ENCODE assay signal across 13 cellular contexts in genomic region chr12:12520278-12520677, GRCh38. TPM values are rescaled to one million over a fixed set of nuclear protein-coding genes. Genes with fewer than 3 reads are reported as not detected.
A peak's percentile ranks its signal among the peaks of the same experiment; 100 is the strongest.
DNase-seq lines count a peak whose midpoint lies in the region; ATAC-seq, FAIRE-seq and TF ChIP-seq lines count a peak whose summit lies in the region.
"Had no signal": no experiment of that assay in that cellular context is flagged by ENCODE, and none has a peak within 500 bp of the region (broad histone marks: within the 10 kb centered on the region; RNA-seq: fewer than 3 reads in every experiment).

No MANE protein-coding gene starts in this region.

- SMC1A ChIA-PET in GM12878 (lab: Charles Lee; ENCODE audit: uncharacterized antibody, unreplicated experiment) = interaction anchor here (0.8 to 5.2 kb wide), 8 partner anchors 9 to 135 kb away, joined by 4 to 34 read pairs (median 7); no protein-coding TSS in a partner anchor

- H3K4me3 ChIP-seq in GM12878 = no peak overlapping the region
- peak overlapping the region in 1 of 3 donors; percentile 15 for H3K4me3 ChIP-seq in skeletal muscle tissue (ENCODE audit: low read length in 3 of 3)
- H3K4me3 ChIP-seq in upper lobe of right lung = no peak overlapping the region

- H3K79me2 ChIP-seq in GM12878 (ENCODE audit: control insufficient read depth, insufficient read depth, low read length) = no peaks in the 10 kb centered on the region; the same call in 1 of the 2 replicates

- intact Hi-C loops in GM12878 (cut with micrococcal nuclease; ENCODE audit: unreplicated experiment) (no loop called here), upper lobe of right lung (cut with DNase I) (no loop called here)

- TF ChIP-seq EP300 in GM12878 (IDR thresholded peaks at IDR 0.05; ENCODE audit: borderline replicate concordance in 1 of 2, control insufficient read depth in 1 of 2, low read depth in 2 of 2, low read length in 2 of 2) = no peak

- CTCF ChIA-PET in GM12878 (lab: Yijun Ruan, JAX) = interaction anchor here (0.8 to 1.6 kb wide), 6 partner anchors 15 to 217 kb away, joined by 3 to 6 read pairs (median 3); no protein-coding TSS in a partner anchor

- H3K36me3 ChIP-seq in GM12878 (ENCODE audit: control insufficient read depth in 2 of 2, insufficient read depth in 2 of 2, low read length in 1 of 2) = peaks cover 0 to 6% of the 10 kb centered on the region in 2 experiments; a peak in 2 of 4 replicates
- H3K36me3 ChIP-seq in skeletal muscle tissue (ENCODE audit: control insufficient read depth in 3 of 3, insufficient read depth in 3 of 3, low read length in 3 of 3) = peaks cover 0 to 19% (median 16%) of the 10 kb centered on the region in 3 donors
- H3K36me3 ChIP-seq in upper lobe of right lung = peaks cover 42% of the 10 kb centered on the region

- TF ChIP-seq CTCF in GM12878 (IDR thresholded peaks at IDR 0.05 in 2 of 3, conservative IDR thresholded peaks at IDR 0.05 in 1 of 3; ENCODE audit: control insufficient read depth in 2 of 3, extremely low read depth in 1 of 3, insufficient read depth in 1 of 3, low read depth in 3 of 3, low read length in 3 of 3) = no peak
- no peak for TF ChIP-seq CTCF in upper lobe of right lung (IDR thresholded peaks at IDR 0.05)

- no peaks in the 10 kb centered on the region for H4K20me1 ChIP-seq in GM12878 (ENCODE audit: control insufficient read depth, insufficient read depth)

- H3K27me3 ChIP-seq in GM12878 (replicated peaks in 1 of 2; ENCODE audit: control insufficient read depth in 2 of 2, insufficient read depth in 2 of 2, low read length in 1 of 2) (no peaks in the 10 kb centered on the region), skeletal muscle tissue (ENCODE audit: control insufficient read depth in 3 of 3, insufficient read depth in 3 of 3, low read length in 3 of 3) (no peaks in the 10 kb centered on the region), upper lobe of right lung (no peaks in the 10 kb centered on the region)

- H3K27ac ChIP-seq in GM12878 (ENCODE audit: control insufficient read depth, insufficient read depth) (no peak overlapping the region), skeletal muscle tissue (ENCODE audit: low read depth, low read length) (peak overlapping the region; percentile 32), upper lobe of right lung (no peak overlapping the region)

- H3K9ac ChIP-seq in GM12878 (ENCODE audit: control insufficient read depth, insufficient read depth, low read length) (no peak overlapping the region), skeletal muscle tissue (ENCODE audit: low read depth in 1 of 3, low read length in 3 of 3) (peak overlapping the region in 2 of 3 donors; percentile 26 to 55)

- H3K9me3 ChIP-seq in GM12878 (replicated peaks; ENCODE audit: control insufficient read depth, insufficient read depth, low read length) (no peaks in the 10 kb centered on the region), skeletal muscle tissue (ENCODE audit: control insufficient read depth in 3 of 3, low read length in 3 of 3) (no peaks in the 10 kb centered on the region), upper lobe of right lung (no peaks in the 10 kb centered on the region)

- TF ChIP-seq POLR2A in GM12878 (IDR thresholded peaks at IDR 0.05; ENCODE audit: low read depth, low read length) = no peak

- DNase-seq in GM19239 (ENCODE audit: insufficient read length, low spot score) (no peak), GM12878 (ENCODE audit: low read depth, low spot score) (no peak), NCI-H1930 (lab: John Stamatoyannopoulos, UW) (no peak), upper lobe of right lung (no peak)
- DNase-seq: CD8-positive, alpha-beta memory T cell; DND-41; IMR-90; NCI-H1436 treated with DMSO at 0.1 percent for 48 hours; NCI-H2107 had no signal

- FAIRE-seq in GM19239 (lab: Jason Lieb, UNC) = peak; percentile 23
- FAIRE-seq in GM12878 (lab: Jason Lieb, UNC) = no peak
- FAIRE-seq in islet of Langerhans (lab: Jason Lieb, UNC) = peak; percentile 56

- no peak overlapping the region for H3K4me2 ChIP-seq in GM12878 (ENCODE audit: control insufficient read depth, insufficient read depth)

- no peak for TF ChIP-seq RAD21 in GM12878 (IDR thresholded peaks at IDR 0.05; ENCODE audit: insufficient read depth, low read depth, low read length)

- H3K4me1 ChIP-seq in GM12878 (ENCODE audit: control insufficient read depth, insufficient read depth, low read length) (no peaks in the 10 kb centered on the region), skeletal muscle tissue (ENCODE audit: control insufficient read depth in 3 of 3, insufficient read depth in 3 of 3, low read length in 3 of 3) (peaks cover 21 to 38% (median 22%) of the 10 kb centered on the region in 3 donors), upper lobe of right lung (no peaks in the 10 kb centered on the region)

- no TSS peak for BruUV-seq in GM12878 (replicated peaks; lab: Mats Ljungman, UMichigan)

- POLR2A ChIA-PET in GM12878 (lab: Charles Lee) = interaction anchor here (0.7 to 5.2 kb wide), 5 partner anchors 8 to 87 kb away, joined by 3 to 19 read pairs (median 3); partner anchors contain the start of gene DUSP16

- H2AFZ ChIP-seq in GM12878 (ENCODE audit: control insufficient read depth, low read depth, low read length) = no peak overlapping the region

- RAD21 ChIA-PET in GM12878 (lab: Charles Lee; ENCODE audit: unreplicated experiment) = interaction anchor here (1.0 to 2.7 kb wide), 6 partner anchors 9 to 47 kb away, joined by 3 to 8 read pairs (median 4); no protein-coding TSS in a partner anchor

- ATAC-seq in GM12878 (no peak), GM19452 (IDR thresholded peaks at IDR 0.05; ENCODE audit: unreplicated experiment) (no peak), upper lobe of right lung (no peak)
- ATAC-seq: HCT116 had no signal

- in situ Hi-C loops in GM12878 (cut with MboI) = no loop called here

TF ChIP-seq in GM12878, 131 proteins besides CTCF, POLR2A, EP300 and RAD21 (continues in another document):
- no peak for TF ChIP-seq BRCA1 (IDR thresholded peaks at IDR 0.05; ENCODE audit: low read depth, low read length)
- TF ChIP-seq EED (IDR thresholded peaks at IDR 0.05; ENCODE audit: low read depth) = no peak
- TF ChIP-seq IKZF2 (IDR thresholded peaks at IDR 0.05) = peak; percentile 36 to 50; a peak in 2 of 4 replicates
- TF ChIP-seq SREBF2 (IDR thresholded peaks at IDR 0.05; ENCODE audit: low read length) = no peak
- TF ChIP-seq SMC3 (IDR thresholded peaks at IDR 0.05; ENCODE audit: borderline replicate concordance, low read length) = no peak
- no peak for TF ChIP-seq HCFC1 (IDR thresholded peaks at IDR 0.05; ENCODE audit: low read length)
- no peak for TF ChIP-seq KAT2A (conservative IDR thresholded peaks at IDR 0.05; ENCODE audit: control insufficient read depth, low read depth, low read length)
- TF ChIP-seq E4F1 (IDR thresholded peaks at IDR 0.05; ENCODE audit: borderline replicate concordance, partially characterized antibody) = no peak

RNA-seq across cellular contexts. Expression of gene DUSP16, which starts 42.4 kb away (rescaled TPM):
- 142 and 202 TPM in 2 replicates for total RNA-seq in GM12878 (2013; cell fraction: nucleolus; rRNA removed)
- 25.1 and 27.3 TPM in 2 replicates for total RNA-seq in GM12878 (2014; rRNA removed)
- 33.0 and 33.9 TPM in 2 replicates for total RNA-seq in GM12878 (2014; rRNA removed; fragmentation: Illumina TruSeq; extraction: Trizol)
- total RNA-seq in GM12878 (2021) = 41.6 and 44.2 TPM in 2 replicates
- 17.2 TPM for polyA plus RNA-seq in GM12878 (2011; ENCODE audit: low read depth)
- polyA plus RNA-seq in GM12878 (2011; rRNA removed) = 75.3 and 85.8 TPM in 2 replicates
- 42.0 and 85.2 TPM in 2 replicates for polyA plus RNA-seq in GM12878 (2011; cell fraction: cytosol; rRNA removed)
- 28.8 and 32.3 TPM in 2 replicates for polyA plus RNA-seq in GM12878 (2011; cell fraction: nucleus; rRNA removed)
- polyA plus RNA-seq in GM12878 (2012) = 21.7 and 33.5 TPM in 2 replicates
- polyA plus RNA-seq in GM12878 (2014; fragmentation: Illumina TruSeq; extraction: Trizol) = 36.0 and 39.4 TPM in 2 replicates
- polyA plus RNA-seq in GM12878 (2014; fragmentation: Nextera tagmentation; extraction: Ambion mirVana) = 1 to 10 TPM; 3.9 to 5.0 TPM
- 24.4 and 28.5 TPM in 2 replicates for polyA plus RNA-seq in GM12878 (2014; rRNA removed)
- 1 to 10 TPM; 8.5 to 9.7 TPM for polyA plus RNA-seq in GM12878 (2016; fragmentation: Nextera tagmentation; extraction: Ambion mirVana)
- polyA minus RNA-seq in GM12878 (2011; rRNA and poly(A)+ RNA removed) = 89.2 and 103 TPM in 2 replicates
- polyA minus RNA-seq in GM12878 (2011; cell fraction: cytosol; rRNA and poly(A)+ RNA removed) = 32.7 and 33.5 TPM in 2 replicates
- 24.2 and 25.1 TPM in 2 replicates for polyA minus RNA-seq in GM12878 (2011; cell fraction: nucleus; rRNA and poly(A)+ RNA removed)
- 20.4 TPM for total RNA-seq in skeletal muscle tissue
- total RNA-seq in upper lobe of right lung = 50.6 TPM
